ENCODE assay signal across 19 cellular contexts in genomic region chr16:88483392-88483641, GRCh38. TPM values are rescaled to one million over a fixed set of nuclear protein-coding genes. Genes with fewer than 3 reads are reported as not detected.
DNase-seq lines count a peak whose midpoint lies in the region; ATAC-seq and TF ChIP-seq lines count a peak whose summit lies in the region.
"Had no signal": no experiment of that assay in that cellular context is flagged by ENCODE, and none has a peak within 500 bp of the region (broad histone marks: within the 10 kb centered on the region; RNA-seq: fewer than 3 reads in every experiment).

No MANE protein-coding gene starts in this region.

- ATAC-seq in CD4-positive, CD25-positive, alpha-beta regulatory T cell (ENCODE audit: low read depth in 2 of 2) = no peak
- no peak for ATAC-seq in T-helper 17 cell
- ATAC-seq in stimulated activated naive B cell treated with anti-CD40 and anti-IgM and Interleukin-4, amounts not matched to agents 10 μg/mL and 1 μg/mL and 100 μg/mL, for 72 hours (replicated peaks) = no peak
- no peak for ATAC-seq in SK-N-SH treated with all-trans-retinoic acid at 6 μM for 48 hours
- no peak for ATAC-seq in GM21447 (IDR thresholded peaks at IDR 0.05; ENCODE audit: unreplicated experiment)
- ATAC-seq in HG03280 (IDR thresholded peaks at IDR 0.05; ENCODE audit: unreplicated experiment) = no peak

- no peaks in the 10 kb centered on the region for H3K36me3 ChIP-seq in CD4-positive, CD25-positive, alpha-beta regulatory T cell (ENCODE audit: control insufficient read depth, insufficient read depth, low read length)

- H3K27me3 Mint-ChIP-seq in CD4-positive, CD25-positive, alpha-beta regulatory T cell = peaks cover 4% of the 10 kb centered on the region
- H3K27me3 Mint-ChIP-seq in T-helper 17 cell = no peaks in the 10 kb centered on the region
- H3K27me3 Mint-ChIP-seq in glutamatergic neuron (ENCODE audit: unreplicated experiment) = peaks cover 10% of the 10 kb centered on the region
- no peaks in the 10 kb centered on the region for H3K27me3 Mint-ChIP-seq in stimulated activated naive B cell treated with anti-CD40 and anti-IgM and Interleukin-4, amounts not matched to agents 10 μg/mL and 1 μg/mL and 100 μg/mL, for 72 hours

- no peak overlapping the region for H3K4me3 ChIP-seq in CD4-positive, CD25-positive, alpha-beta regulatory T cell (ENCODE audit: low read depth, low read length)
- H3K4me3 ChIP-seq: PC-9 had no signal

- no peak for TF ChIP-seq CTCF in glutamatergic neuron (IDR thresholded peaks at IDR 0.05; ENCODE audit: partially characterized antibody, unreplicated experiment)

- no peak for DNase-seq in CD4-positive, CD25-positive, alpha-beta regulatory T cell
- DNase-seq in T-helper 17 cell (no peak), glutamatergic neuron (no peak)
- DNase-seq in stimulated activated naive B cell treated with anti-CD40 and anti-IgM and Interleukin-4, amounts not matched to agents 10 μg/mL and 1 μg/mL and 100 μg/mL, for 72 hours = no peak
- DNase-seq: DMS79 treated with DMSO at 0.1 percent for 48 hours, H9, KBM-7, NCI-H1105 treated with DMSO at 0.1 percent for 48 hours, NCI-H1694, NCI-H2107, NCI-H2227 treated with DMSO at 0.1 percent for 48 hours, NCI-H510A treated with DMSO at 0.1 percent for 48 hours, PC-9, SIG-M5 had no signal

- no peak overlapping the region for H3K27ac ChIP-seq in CD4-positive, CD25-positive, alpha-beta regulatory T cell (ENCODE audit: insufficient read depth, low read length, poor library complexity, severe bottlenecking)
- H3K27ac ChIP-seq: C4-2B, PC-9, RWPE1 had no signal

- H3K36me3 Mint-ChIP-seq in CD4-positive, CD25-positive, alpha-beta regulatory T cell = no peaks in the 10 kb centered on the region
- no peaks in the 10 kb centered on the region for H3K36me3 Mint-ChIP-seq in T-helper 17 cell (ENCODE audit: low read depth)
- H3K36me3 Mint-ChIP-seq in glutamatergic neuron (ENCODE audit: unreplicated experiment) = no peaks in the 10 kb centered on the region
- peaks cover 11 to 20% of the 10 kb centered on the region in 2 donors for H3K36me3 Mint-ChIP-seq in stimulated activated naive B cell treated with anti-CD40 and anti-IgM and Interleukin-4, amounts not matched to agents 10 μg/mL and 1 μg/mL and 100 μg/mL, for 72 hours

- peak overlapping the region in 2 of 3 donors; percentile 55 to 63 for H3K27ac Mint-ChIP-seq in CD4-positive, CD25-positive, alpha-beta regulatory T cell
- H3K27ac Mint-ChIP-seq in T-helper 17 cell (no peak overlapping the region), glutamatergic neuron (ENCODE audit: unreplicated experiment) (peak overlapping the region; percentile 89)
- H3K27ac Mint-ChIP-seq in stimulated activated naive B cell treated with anti-CD40 and anti-IgM and Interleukin-4, amounts not matched to agents 10 μg/mL and 1 μg/mL and 100 μg/mL, for 72 hours = peak overlapping the region; percentile 26

- H3K9me3 Mint-ChIP-seq in CD4-positive, CD25-positive, alpha-beta regulatory T cell = peaks cover 0 to 5% (median 0%) of the 10 kb centered on the region in 7 donors
- peaks cover 2% of the 10 kb centered on the region for H3K9me3 Mint-ChIP-seq in glutamatergic neuron (ENCODE audit: unreplicated experiment)
- H3K9me3 Mint-ChIP-seq in stimulated activated naive B cell treated with anti-CD40 and anti-IgM and Interleukin-4, amounts not matched to agents 10 μg/mL and 1 μg/mL and 100 μg/mL, for 72 hours = no peaks in the 10 kb centered on the region
- H3K9me3 Mint-ChIP-seq: H9 had no signal

- peak overlapping the region in 1 of 4 donors; percentile 47 for H3K4me3 Mint-ChIP-seq in CD4-positive, CD25-positive, alpha-beta regulatory T cell
- H3K4me3 Mint-ChIP-seq in T-helper 17 cell = peak overlapping the region; percentile 36
- H3K4me3 Mint-ChIP-seq in glutamatergic neuron (ENCODE audit: unreplicated experiment) = no peak overlapping the region
- no peak overlapping the region for H3K4me3 Mint-ChIP-seq in stimulated activated naive B cell treated with anti-CD40 and anti-IgM and Interleukin-4, amounts not matched to agents 10 μg/mL and 1 μg/mL and 100 μg/mL, for 72 hours
- H3K4me3 Mint-ChIP-seq: H9 had no signal

- peaks cover 0 to 30% (median 12%) of the 10 kb centered on the region in 4 donors for H3K4me1 Mint-ChIP-seq in CD4-positive, CD25-positive, alpha-beta regulatory T cell
- H3K4me1 Mint-ChIP-seq in T-helper 17 cell (peaks cover 25% of the 10 kb centered on the region), glutamatergic neuron (ENCODE audit: low read depth, unreplicated experiment) (peaks cover 20% of the 10 kb centered on the region)
- peaks cover 29 to 45% of the 10 kb centered on the region in 2 donors for H3K4me1 Mint-ChIP-seq in stimulated activated naive B cell treated with anti-CD40 and anti-IgM and Interleukin-4, amounts not matched to agents 10 μg/mL and 1 μg/mL and 100 μg/mL, for 72 hours

- no peaks in the 10 kb centered on the region for H3K27me3 ChIP-seq in CD4-positive, CD25-positive, alpha-beta regulatory T cell (ENCODE audit: control insufficient read depth, insufficient read depth, low read length)

- no peaks in the 10 kb centered on the region for H3K9me3 ChIP-seq in CD4-positive, CD25-positive, alpha-beta regulatory T cell (ENCODE audit: control insufficient read depth in 2 of 2, low read length in 2 of 2)
- no peaks in the 10 kb centered on the region for H3K9me3 ChIP-seq in T-helper 17 cell (ENCODE audit: control insufficient read depth, low read length, poor library complexity, severe bottlenecking)

- H3K4me1 ChIP-seq in CD4-positive, CD25-positive, alpha-beta regulatory T cell (ENCODE audit: control insufficient read depth, insufficient read depth, low read length, poor library complexity, severe bottlenecking) = peaks cover 27% of the 10 kb centered on the region

TF ChIP-seq in SK-N-SH treated with all-trans-retinoic acid at 6 μM for 48 hours, 23 proteins besides CTCF, POLR2A, EP300 and RAD21 (continues in another document):
- TF ChIP-seq OSR1 (CRISPR knock-in tag; IDR thresholded peaks at IDR 0.05) (no peak), PATZ1 (CRISPR knock-in tag; IDR thresholded peaks at IDR 0.05; ENCODE audit: borderline replicate concordance) (no peak), SNAI2 (CRISPR knock-in tag; IDR thresholded peaks at IDR 0.05) (no peak), ESRRG (CRISPR knock-in tag; IDR thresholded peaks at IDR 0.05) (no peak), ZNF565 (CRISPR knock-in tag; conservative IDR thresholded peaks at IDR 0.05; ENCODE audit: low read depth) (no peak), BACH2 (CRISPR knock-in tag; IDR thresholded peaks at IDR 0.05; ENCODE audit: borderline replicate concordance) (no peak), CSRNP3 (CRISPR knock-in tag; IDR thresholded peaks at IDR 0.05) (no peak), TSHZ2 (CRISPR knock-in tag; IDR thresholded peaks at IDR 0.05) (no peak)

RNA-seq across cellular contexts. Expression of gene ZFPM1, which starts 30.2 kb away (rescaled TPM):
- 30.2 TPM for total RNA-seq in CD4-positive, CD25-positive, alpha-beta regulatory T cell
- under 1 TPM; 0.07 to 0.41 (median 0.13) TPM for polyA plus RNA-seq in CD4-positive, CD25-positive, alpha-beta regulatory T cell
- total RNA-seq in T-helper 17 cell (10 to 100 TPM; 24.6 to 29.4 TPM), glutamatergic neuron (ENCODE audit: unreplicated experiment) (11.1 TPM)
